ENCODE assay signal across 1 cellular context in the genomic region with DNA sequence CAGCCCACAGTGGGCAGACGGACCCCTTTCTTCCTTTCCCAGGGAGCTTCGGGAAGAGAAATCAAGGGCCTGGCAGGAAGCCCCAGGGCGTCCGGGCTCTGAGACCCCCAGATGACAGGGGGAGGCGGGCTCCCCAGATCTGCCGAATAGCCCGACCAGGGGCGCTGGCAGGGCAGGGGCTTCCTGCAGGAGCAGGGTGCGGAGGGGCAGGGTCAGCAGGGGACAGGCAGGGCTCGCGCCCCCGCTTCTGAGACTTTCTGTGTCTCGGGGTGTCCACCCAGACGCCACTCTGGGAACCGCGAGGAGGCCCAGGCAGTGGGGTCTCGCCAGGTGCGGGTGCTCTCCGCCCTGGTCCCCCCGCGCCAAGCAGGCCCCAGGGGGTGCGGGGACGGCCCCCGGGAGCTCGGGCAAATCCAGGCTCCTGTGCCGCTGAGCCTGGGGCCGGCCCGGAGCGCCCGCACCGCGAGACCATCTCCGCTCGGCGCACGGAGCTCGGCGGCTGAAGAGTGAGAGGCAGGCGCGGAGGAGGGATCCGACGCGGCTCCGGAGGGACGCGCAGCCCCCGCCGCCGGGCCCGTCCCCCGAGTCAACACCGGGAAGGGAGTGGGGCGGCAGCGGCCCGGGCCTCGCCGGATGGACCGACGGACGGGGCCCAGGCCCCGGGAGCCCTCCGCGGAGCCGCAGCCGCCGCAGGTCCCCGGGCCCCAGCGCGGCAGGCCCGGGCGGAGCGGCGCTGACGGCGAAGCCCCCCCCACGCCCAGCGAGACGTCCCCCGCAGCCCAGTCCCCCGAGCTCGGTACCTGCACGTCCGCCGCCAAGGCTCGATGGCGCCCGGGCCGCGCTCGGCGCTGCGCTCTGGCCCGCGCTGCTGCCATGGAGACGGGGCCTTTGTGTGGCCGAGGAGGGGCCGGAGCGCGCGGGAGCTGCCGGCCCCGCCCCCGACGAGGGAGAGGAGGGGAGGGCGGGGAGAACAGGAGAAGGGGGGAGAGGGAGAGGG.
A peak's percentile ranks its signal among the peaks of the same experiment; 100 is the strongest.
TF ChIP-seq lines count a peak whose summit lies in the region.

A gene with protein sequence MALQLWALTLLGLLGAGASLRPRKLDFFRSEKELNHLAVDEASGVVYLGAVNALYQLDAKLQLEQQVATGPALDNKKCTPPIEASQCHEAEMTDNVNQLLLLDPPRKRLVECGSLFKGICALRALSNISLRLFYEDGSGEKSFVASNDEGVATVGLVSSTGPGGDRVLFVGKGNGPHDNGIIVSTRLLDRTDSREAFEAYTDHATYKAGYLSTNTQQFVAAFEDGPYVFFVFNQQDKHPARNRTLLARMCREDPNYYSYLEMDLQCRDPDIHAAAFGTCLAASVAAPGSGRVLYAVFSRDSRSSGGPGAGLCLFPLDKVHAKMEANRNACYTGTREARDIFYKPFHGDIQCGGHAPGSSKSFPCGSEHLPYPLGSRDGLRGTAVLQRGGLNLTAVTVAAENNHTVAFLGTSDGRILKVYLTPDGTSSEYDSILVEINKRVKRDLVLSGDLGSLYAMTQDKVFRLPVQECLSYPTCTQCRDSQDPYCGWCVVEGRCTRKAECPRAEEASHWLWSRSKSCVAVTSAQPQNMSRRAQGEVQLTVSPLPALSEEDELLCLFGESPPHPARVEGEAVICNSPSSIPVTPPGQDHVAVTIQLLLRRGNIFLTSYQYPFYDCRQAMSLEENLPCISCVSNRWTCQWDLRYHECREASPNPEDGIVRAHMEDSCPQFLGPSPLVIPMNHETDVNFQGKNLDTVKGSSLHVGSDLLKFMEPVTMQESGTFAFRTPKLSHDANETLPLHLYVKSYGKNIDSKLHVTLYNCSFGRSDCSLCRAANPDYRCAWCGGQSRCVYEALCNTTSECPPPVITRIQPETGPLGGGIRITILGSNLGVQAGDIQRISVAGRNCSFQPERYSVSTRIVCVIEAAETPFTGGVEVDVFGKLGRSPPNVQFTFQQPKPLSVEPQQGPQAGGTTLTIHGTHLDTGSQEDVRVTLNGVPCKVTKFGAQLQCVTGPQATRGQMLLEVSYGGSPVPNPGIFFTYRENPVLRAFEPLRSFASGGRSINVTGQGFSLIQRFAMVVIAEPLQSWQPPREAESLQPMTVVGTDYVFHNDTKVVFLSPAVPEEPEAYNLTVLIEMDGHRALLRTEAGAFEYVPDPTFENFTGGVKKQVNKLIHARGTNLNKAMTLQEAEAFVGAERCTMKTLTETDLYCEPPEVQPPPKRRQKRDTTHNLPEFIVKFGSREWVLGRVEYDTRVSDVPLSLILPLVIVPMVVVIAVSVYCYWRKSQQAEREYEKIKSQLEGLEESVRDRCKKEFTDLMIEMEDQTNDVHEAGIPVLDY (N-terminal part only) (minus strand): TSS at position 894 of the 997 bp plus-strand sequence. CDS start 17,062 bp downstream, outside the sequence.

TF ChIP-seq in H1, 55 proteins besides CTCF, POLR2A, EP300 and RAD21 (continued from another document):
- TF ChIP-seq TAF1 (IDR thresholded peaks at IDR 0.05; ENCODE audit: low read depth, low read length) = peak; percentile 66
